Comparison of ENCODE assay signal across 35 cellular contexts in genomic region chr17:20208717-20209116, GRCh38.
"Had no signal": no experiment of that assay in that cellular context is flagged by ENCODE, and none has a peak within 500 bp of the region (broad histone marks: within the 10 kb centered on the region; RNA-seq: fewer than 3 reads in every experiment).

No MANE protein-coding gene starts in this region.

- H3K27me3 ChIP-seq: ascending aorta, MG63 had no signal

- H2AFZ ChIP-seq: PC-9 had no signal

- H3K27ac Mint-ChIP-seq: activated CD4-positive, alpha-beta memory T cell treated with anti-CD3 and anti-CD28 coated beads, Interleukin-2, amount 10 ng/mL, durations not matched to agents 7 days and 5 days; activated naive CD8-positive, alpha-beta T cell treated with anti-CD3 and anti-CD28 coated beads for 36 hours; activated T-cell treated with anti-CD3 and anti-CD28 coated beads, Interleukin-2, amount 50 U/mL, for 72 hours; activated T-helper 17 cell treated with anti-CD3 and anti-CD28 coated beads, Interleukin-2, amount 50 U/mL, for 72 hours had no signal

- H3K4me2 ChIP-seq: PC-9 had no signal

- H3K9me3 ChIP-seq: ascending aorta, body of pancreas, MG63 had no signal

- H3K36me3 ChIP-seq: MG63 had no signal

- H3K27ac ChIP-seq: ascending aorta, body of pancreas, PC-9, RWPE1, WERI-Rb-1 had no signal

- H3K9me3 Mint-ChIP-seq: activated CD4-positive, alpha-beta memory T cell treated with anti-CD3 and anti-CD28 coated beads, Interleukin-2, amount 10 ng/mL, durations not matched to agents 7 days and 5 days; activated naive CD8-positive, alpha-beta T cell treated with anti-CD3 and anti-CD28 coated beads for 36 hours; activated T-cell treated with anti-CD3 and anti-CD28 coated beads, Interleukin-2, amount 50 U/mL, for 72 hours; activated T-helper 17 cell treated with anti-CD3 and anti-CD28 coated beads, Interleukin-2, amount 50 U/mL, for 72 hours had no signal

- DNase-seq: activated CD4-positive, alpha-beta memory T cell treated with anti-CD3 and anti-CD28 coated beads, Interleukin-2, amount 10 ng/mL, durations not matched to agents 7 days and 5 days; activated CD4-positive, alpha-beta T cell treated with anti-CD3 and anti-CD28 coated beads for 1 hour; activated CD4-positive, alpha-beta T cell treated with anti-CD3 and anti-CD28 coated beads for 48 hours; activated CD4-positive, CD25-positive, alpha-beta regulatory T cell; activated effector memory CD4-positive, alpha-beta T cell treated with anti-CD3 and anti-CD28 coated beads, Interleukin-2, amount 50 U/mL, for 16 hours; activated naive CD4-positive, alpha-beta T cell; activated naive CD4-positive, alpha-beta T cell treated with anti-CD3 and anti-CD28 coated beads, Interleukin-2, amount 50 U/mL, for 16 hours; activated naive CD8-positive, alpha-beta T cell treated with anti-CD3 and anti-CD28 coated beads for 36 hours; activated T-cell treated with anti-CD3 and anti-CD28 coated beads, Interleukin-2, amount 50 U/mL, for 1 hour; activated T-cell treated with anti-CD3 and anti-CD28 coated beads, Interleukin-2, amount 50 U/mL, for 72 hours; amygdala; body of pancreas; caudate nucleus; cerebellar nuclear complex; Karpas-422; KBM-7; MG63; NCI-H1048; NCI-H1105 treated with DMSO at 0.1 percent for 48 hours; NCI-H1436; NCI-H1694; NCI-H1930; NCI-H2081 treated with DMSO at 0.1 percent for 48 hours; NCI-H226; NCI-H524 treated with DMSO at 0.1 percent for 48 hours; NK-92 treated with Interleukin-12 subunit alpha and Interleukin-12 subunit beta, amount 100 ng/mL, for 24 hours; PC-9; Right ventricle myocardium superior; T1000; WERI-Rb-1 had no signal

- H3K4me3 Mint-ChIP-seq: activated CD4-positive, alpha-beta memory T cell treated with anti-CD3 and anti-CD28 coated beads, Interleukin-2, amount 10 ng/mL, durations not matched to agents 7 days and 5 days; activated naive CD8-positive, alpha-beta T cell treated with anti-CD3 and anti-CD28 coated beads for 36 hours; activated T-cell treated with anti-CD3 and anti-CD28 coated beads, Interleukin-2, amount 50 U/mL, for 72 hours; activated T-helper 17 cell treated with anti-CD3 and anti-CD28 coated beads, Interleukin-2, amount 50 U/mL, for 72 hours had no signal

- H3K27me3 Mint-ChIP-seq: activated CD4-positive, alpha-beta memory T cell treated with anti-CD3 and anti-CD28 coated beads, Interleukin-2, amount 10 ng/mL, durations not matched to agents 7 days and 5 days; activated naive CD8-positive, alpha-beta T cell treated with anti-CD3 and anti-CD28 coated beads for 36 hours; activated T-helper 17 cell treated with anti-CD3 and anti-CD28 coated beads, Interleukin-2, amount 50 U/mL, for 72 hours had no signal

- FAIRE-seq: bronchial epithelial cell, RCC 7860 had no signal

- H3K4me3 ChIP-seq: ascending aorta, body of pancreas, MG63, PC-9 had no signal

- ATAC-seq: activated T-cell treated with anti-CD3 and anti-CD28 coated beads, Interleukin-2, amount 50 U/mL, for 72 hours; activated T-helper 17 cell treated with anti-CD3 and anti-CD28 coated beads, Interleukin-2, amount 50 U/mL, for 72 hours; body of pancreas had no signal
